ENCODE assay signal across 8 cellular contexts in the genomic region with DNA sequence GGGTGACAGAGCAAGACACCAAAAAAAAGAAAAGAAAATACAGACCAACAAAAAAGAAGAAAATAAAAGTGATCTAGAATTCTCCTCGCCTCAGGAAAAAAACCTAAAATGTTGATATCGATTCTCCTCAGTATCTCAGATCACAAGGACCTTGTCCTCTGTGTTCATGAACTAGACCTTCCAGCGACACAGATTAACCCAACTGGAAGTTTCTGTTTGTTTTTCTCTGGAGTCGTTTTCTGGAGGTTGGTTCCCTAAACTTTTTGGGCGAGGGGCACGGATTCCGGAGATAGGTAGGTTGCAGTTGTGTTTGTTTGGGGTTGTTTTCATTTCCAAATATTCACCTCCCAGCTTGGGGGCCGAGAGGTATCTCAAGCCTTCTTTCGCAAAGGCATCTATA. TPM values are rescaled to one million over a fixed set of nuclear protein-coding genes. Genes with fewer than 3 reads are reported as not detected.
A peak's percentile ranks its signal among the peaks of the same experiment; 100 is the strongest.
DNase-seq lines count a peak whose midpoint lies in the region; ATAC-seq and TF ChIP-seq lines count a peak whose summit lies in the region.

No MANE protein-coding gene starts in this region.

- H3K36me3 Mint-ChIP-seq in T-helper 1 cell treated with Interleukin-12 subunit alpha and Interleukin-12 subunit beta and Interleukin-4 antibody, amounts not matched to agents 30 μg/mL and 1 μg/mL, for 36 hours (ENCODE audit: low read depth) = peaks cover 10% of the 10 kb centered on the region
- H3K36me3 Mint-ChIP-seq in activated T-helper 1 cell treated with anti-CD3 and anti-CD28 coated beads, Interleukin-12 subunit alpha, Interleukin-12 subunit beta, Interleukin-2, Interleukin-4 antibody, amounts not matched to agents 30 ng/mL and 10 ng/mL and 1 ng/mL, durations not matched to agents 14 hours and 24 hours and 36 hours (ENCODE audit: low read depth) = peaks cover 31% of the 10 kb centered on the region

- no peak for TF ChIP-seq POLR2A in testis (IDR thresholded peaks at IDR 0.05)

- peaks cover 10% of the 10 kb centered on the region for H3K27me3 Mint-ChIP-seq in T-helper 1 cell treated with Interleukin-12 subunit alpha and Interleukin-12 subunit beta and Interleukin-4 antibody, amounts not matched to agents 30 μg/mL and 1 μg/mL, for 36 hours (ENCODE audit: low read depth)
- peaks cover 10% of the 10 kb centered on the region for H3K27me3 Mint-ChIP-seq in activated T-helper 1 cell treated with anti-CD3 and anti-CD28 coated beads, Interleukin-12 subunit alpha, Interleukin-12 subunit beta, Interleukin-2, Interleukin-4 antibody, amounts not matched to agents 30 ng/mL and 10 ng/mL and 1 ng/mL, durations not matched to agents 14 hours and 24 hours and 36 hours (ENCODE audit: insufficient read depth)

- TF ChIP-seq CTCF in left lung (IDR thresholded peaks at IDR 0.05) (no peak), testis (IDR thresholded peaks at IDR 0.05) (no peak)

- peak overlapping the region; percentile 94 for H3K4me3 Mint-ChIP-seq in T-helper 1 cell treated with Interleukin-12 subunit alpha and Interleukin-12 subunit beta and Interleukin-4 antibody, amounts not matched to agents 30 μg/mL and 1 μg/mL, for 36 hours
- H3K4me3 Mint-ChIP-seq in activated T-helper 1 cell treated with anti-CD3 and anti-CD28 coated beads, Interleukin-12 subunit alpha, Interleukin-12 subunit beta, Interleukin-2, Interleukin-4 antibody, amounts not matched to agents 30 ng/mL and 10 ng/mL and 1 ng/mL, durations not matched to agents 14 hours and 24 hours and 36 hours = peak overlapping the region; percentile 98

- H3K27ac ChIP-seq in left lung = no peak overlapping the region
- no peak overlapping the region for H3K27ac ChIP-seq in testis

- ATAC-seq in left lung = no peak
- no peak for ATAC-seq in GM19324 (IDR thresholded peaks at IDR 0.05; ENCODE audit: low FRiP score, unreplicated experiment)
- no peak for ATAC-seq in HG02938 (IDR thresholded peaks at IDR 0.05; ENCODE audit: unreplicated experiment)

- no peak overlapping the region for H3K27ac Mint-ChIP-seq in T-helper 1 cell treated with Interleukin-12 subunit alpha and Interleukin-12 subunit beta and Interleukin-4 antibody, amounts not matched to agents 30 μg/mL and 1 μg/mL, for 36 hours
- no peak overlapping the region for H3K27ac Mint-ChIP-seq in activated T-helper 1 cell treated with anti-CD3 and anti-CD28 coated beads, Interleukin-12 subunit alpha, Interleukin-12 subunit beta, Interleukin-2, Interleukin-4 antibody, amounts not matched to agents 30 ng/mL and 10 ng/mL and 1 ng/mL, durations not matched to agents 14 hours and 24 hours and 36 hours

- H3K4me3 ChIP-seq in left lung (peak overlapping the region; percentile 86 to 99), testis (peak overlapping the region; percentile 55 to 85)

- H3K4me1 ChIP-seq in left lung (peaks cover 5 to 16% of the 10 kb centered on the region in 2 donors), testis (no peaks in the 10 kb centered on the region)

- intact Hi-C loops in activated T-helper 1 cell treated with anti-CD3 and anti-CD28 coated beads, Interleukin-12 subunit alpha, Interleukin-12 subunit beta, Interleukin-2, Interleukin-4 antibody, amounts not matched to agents 30 ng/mL and 10 ng/mL and 1 ng/mL, durations not matched to agents 14 hours and 24 hours and 36 hours (cut with micrococcal nuclease) = loop anchor here (1.0 to 2.0 kb wide), 8 partner anchors 19 to 357 kb away; a partner anchor contains a TSS
- intact Hi-C loops in left lung (cut with DNase I) (no loop called here), testis (cut with DNase I; ENCODE audit: low total_unique reads) (no loop called here)

- DNase-seq in T-helper 1 cell (no peak), left lung (no peak), testis (no peak), HuH-7.5 (ENCODE audit: low spot score) (no peak)
- no peak for DNase-seq in activated T-helper 1 cell treated with anti-CD3 and anti-CD28 coated beads, Interleukin-12 subunit alpha, Interleukin-12 subunit beta, Interleukin-2, Interleukin-4 antibody, amounts not matched to agents 30 ng/mL and 10 ng/mL and 1 ng/mL, durations not matched to agents 14 hours and 24 hours and 36 hours (ENCODE audit: low spot score)

- H3K4me1 Mint-ChIP-seq in T-helper 1 cell treated with Interleukin-12 subunit alpha and Interleukin-12 subunit beta and Interleukin-4 antibody, amounts not matched to agents 30 μg/mL and 1 μg/mL, for 36 hours (ENCODE audit: low read depth) = peaks cover 20% of the 10 kb centered on the region
- H3K4me1 Mint-ChIP-seq in activated T-helper 1 cell treated with anti-CD3 and anti-CD28 coated beads, Interleukin-12 subunit alpha, Interleukin-12 subunit beta, Interleukin-2, Interleukin-4 antibody, amounts not matched to agents 30 ng/mL and 10 ng/mL and 1 ng/mL, durations not matched to agents 14 hours and 24 hours and 36 hours (ENCODE audit: low read depth) = peaks cover 29% of the 10 kb centered on the region

- peaks cover 8% of the 10 kb centered on the region for H3K9me3 Mint-ChIP-seq in T-helper 1 cell treated with Interleukin-12 subunit alpha and Interleukin-12 subunit beta and Interleukin-4 antibody, amounts not matched to agents 30 μg/mL and 1 μg/mL, for 36 hours
- peaks cover 12% of the 10 kb centered on the region for H3K9me3 Mint-ChIP-seq in activated T-helper 1 cell treated with anti-CD3 and anti-CD28 coated beads, Interleukin-12 subunit alpha, Interleukin-12 subunit beta, Interleukin-2, Interleukin-4 antibody, amounts not matched to agents 30 ng/mL and 10 ng/mL and 1 ng/mL, durations not matched to agents 14 hours and 24 hours and 36 hours

- H3K36me3 ChIP-seq in left lung (peaks cover 0 to 19% of the 10 kb centered on the region in 2 donors), testis (ENCODE audit: low read depth, missing control alignments) (no peaks in the 10 kb centered on the region)

- H3K27me3 ChIP-seq in left lung (no peaks in the 10 kb centered on the region), testis (no peaks in the 10 kb centered on the region)

- no peaks in the 10 kb centered on the region for H3K9me3 ChIP-seq in left lung
- no peaks in the 10 kb centered on the region for H3K9me3 ChIP-seq in testis

- 7 to 10% methylated on average over 9 of the region's 9 CpGs for WGBS in testis, 2 donors

RNA-seq across cellular contexts. Expression of a gene that starts 0.6 kb away (rescaled TPM):
- total RNA-seq in activated T-helper 1 cell treated with anti-CD3 and anti-CD28 coated beads, Interleukin-12 subunit alpha, Interleukin-12 subunit beta, Interleukin-2, Interleukin-4 antibody, amounts not matched to agents 30 ng/mL and 10 ng/mL and 1 ng/mL, durations not matched to agents 14 hours and 24 hours and 36 hours = 73.8 and 87.0 TPM in 2 replicates
- total RNA-seq in left lung (10 to 100 TPM; 12.1 to 14.1 TPM), testis (10 to 100 TPM; 20.9 to 23.0 TPM)
- 20.0 TPM for polyA plus RNA-seq in testis (ENCODE audit: insufficient read depth, low read depth, low replicate concordance)

RNA-seq across cellular contexts. Expression of a gene that starts 45.0 kb away (rescaled TPM):
- 122 and 127 TPM in 2 replicates for total RNA-seq in activated T-helper 1 cell treated with anti-CD3 and anti-CD28 coated beads, Interleukin-12 subunit alpha, Interleukin-12 subunit beta, Interleukin-2, Interleukin-4 antibody, amounts not matched to agents 30 ng/mL and 10 ng/mL and 1 ng/mL, durations not matched to agents 14 hours and 24 hours and 36 hours
- total RNA-seq in left lung (100 to 1,000 TPM; 107 to 129 TPM), testis (10 to 100 TPM; 59.4 to 81.6 TPM)
- 54.5 TPM for polyA plus RNA-seq in testis (ENCODE audit: insufficient read depth, low read depth, low replicate concordance)

RNA-seq across cellular contexts. Expression of a gene that starts 47.2 kb away (rescaled TPM):
- total RNA-seq in activated T-helper 1 cell treated with anti-CD3 and anti-CD28 coated beads, Interleukin-12 subunit alpha, Interleukin-12 subunit beta, Interleukin-2, Interleukin-4 antibody, amounts not matched to agents 30 ng/mL and 10 ng/mL and 1 ng/mL, durations not matched to agents 14 hours and 24 hours and 36 hours = 0.02 and 0.08 TPM in 2 replicates
- total RNA-seq in left lung (1 to 10 TPM; 1.0 to 1.4 TPM), testis (1 to 10 TPM; 2.4 TPM)
- polyA plus RNA-seq in testis (ENCODE audit: insufficient read depth, low read depth, low replicate concordance) = 3.8 TPM
